Comparison of ENCODE assay signal across 2 cellular contexts in genomic region chr19:31339405-31339804, GRCh38.
TF ChIP-seq lines count a peak whose summit lies in the region.

No MANE protein-coding gene starts in this region.

TF ChIP-seq in GM23338, 12 proteins besides CTCF, POLR2A, EP300 and RAD21 (continued from another document):
- TF ChIP-seq ZNF462 (CRISPR knock-in tag; IDR thresholded peaks at IDR 0.05) (no peak), JUNB (IDR thresholded peaks at IDR 0.05; ENCODE audit: unreplicated experiment) (no peak), POLR2AphosphoS5 (IDR thresholded peaks at IDR 0.05; ENCODE audit: low read depth) (no peak)

TF ChIP-seq in SK-N-SH treated with all-trans-retinoic acid at 6 μM for 48 hours, 23 proteins besides CTCF, POLR2A, EP300 and RAD21 (continued from another document):
- TF ChIP-seq, protein P1, sequence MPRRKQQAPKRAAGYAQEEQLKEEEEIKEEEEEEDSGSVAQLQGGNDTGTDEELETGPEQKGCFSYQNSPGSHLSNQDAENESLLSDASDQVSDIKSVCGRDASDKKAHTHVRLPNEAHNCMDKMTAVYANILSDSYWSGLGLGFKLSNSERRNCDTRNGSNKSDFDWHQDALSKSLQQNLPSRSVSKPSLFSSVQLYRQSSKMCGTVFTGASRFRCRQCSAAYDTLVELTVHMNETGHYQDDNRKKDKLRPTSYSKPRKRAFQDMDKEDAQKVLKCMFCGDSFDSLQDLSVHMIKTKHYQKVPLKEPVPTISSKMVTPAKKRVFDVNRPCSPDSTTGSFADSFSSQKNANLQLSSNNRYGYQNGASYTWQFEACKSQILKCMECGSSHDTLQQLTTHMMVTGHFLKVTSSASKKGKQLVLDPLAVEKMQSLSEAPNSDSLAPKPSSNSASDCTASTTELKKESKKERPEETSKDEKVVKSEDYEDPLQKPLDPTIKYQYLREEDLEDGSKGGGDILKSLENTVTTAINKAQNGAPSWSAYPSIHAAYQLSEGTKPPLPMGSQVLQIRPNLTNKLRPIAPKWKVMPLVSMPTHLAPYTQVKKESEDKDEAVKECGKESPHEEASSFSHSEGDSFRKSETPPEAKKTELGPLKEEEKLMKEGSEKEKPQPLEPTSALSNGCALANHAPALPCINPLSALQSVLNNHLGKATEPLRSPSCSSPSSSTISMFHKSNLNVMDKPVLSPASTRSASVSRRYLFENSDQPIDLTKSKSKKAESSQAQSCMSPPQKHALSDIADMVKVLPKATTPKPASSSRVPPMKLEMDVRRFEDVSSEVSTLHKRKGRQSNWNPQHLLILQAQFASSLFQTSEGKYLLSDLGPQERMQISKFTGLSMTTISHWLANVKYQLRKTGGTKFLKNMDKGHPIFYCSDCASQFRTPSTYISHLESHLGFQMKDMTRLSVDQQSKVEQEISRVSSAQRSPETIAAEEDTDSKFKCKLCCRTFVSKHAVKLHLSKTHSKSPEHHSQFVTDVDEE (CRISPR knock-in tag; IDR thresholded peaks at IDR 0.05) = peak; percentile 38; the same call in 1 of the 2 replicates
- TF ChIP-seq SNAI2 (CRISPR knock-in tag; IDR thresholded peaks at IDR 0.05) (no peak), GLIS3 (CRISPR knock-in tag; IDR thresholded peaks at IDR 0.05) (no peak), ARNTL (CRISPR knock-in tag; IDR thresholded peaks at IDR 0.05; ENCODE audit: borderline replicate concordance, low read depth) (no peak)
- TF ChIP-seq, protein P2, sequence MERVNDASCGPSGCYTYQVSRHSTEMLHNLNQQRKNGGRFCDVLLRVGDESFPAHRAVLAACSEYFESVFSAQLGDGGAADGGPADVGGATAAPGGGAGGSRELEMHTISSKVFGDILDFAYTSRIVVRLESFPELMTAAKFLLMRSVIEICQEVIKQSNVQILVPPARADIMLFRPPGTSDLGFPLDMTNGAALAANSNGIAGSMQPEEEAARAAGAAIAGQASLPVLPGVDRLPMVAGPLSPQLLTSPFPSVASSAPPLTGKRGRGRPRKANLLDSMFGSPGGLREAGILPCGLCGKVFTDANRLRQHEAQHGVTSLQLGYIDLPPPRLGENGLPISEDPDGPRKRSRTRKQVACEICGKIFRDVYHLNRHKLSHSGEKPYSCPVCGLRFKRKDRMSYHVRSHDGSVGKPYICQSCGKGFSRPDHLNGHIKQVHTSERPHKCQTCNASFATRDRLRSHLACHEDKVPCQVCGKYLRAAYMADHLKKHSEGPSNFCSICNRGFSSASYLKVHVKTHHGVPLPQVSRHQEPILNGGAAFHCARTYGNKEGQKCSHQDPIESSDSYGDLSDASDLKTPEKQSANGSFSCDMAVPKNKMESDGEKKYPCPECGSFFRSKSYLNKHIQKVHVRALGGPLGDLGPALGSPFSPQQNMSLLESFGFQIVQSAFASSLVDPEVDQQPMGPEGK (CRISPR knock-in tag; IDR thresholded peaks at IDR 0.05; ENCODE audit: borderline replicate concordance) = no peak
